Comparison of ENCODE assay signal across 33 cellular contexts in the genomic region with DNA sequence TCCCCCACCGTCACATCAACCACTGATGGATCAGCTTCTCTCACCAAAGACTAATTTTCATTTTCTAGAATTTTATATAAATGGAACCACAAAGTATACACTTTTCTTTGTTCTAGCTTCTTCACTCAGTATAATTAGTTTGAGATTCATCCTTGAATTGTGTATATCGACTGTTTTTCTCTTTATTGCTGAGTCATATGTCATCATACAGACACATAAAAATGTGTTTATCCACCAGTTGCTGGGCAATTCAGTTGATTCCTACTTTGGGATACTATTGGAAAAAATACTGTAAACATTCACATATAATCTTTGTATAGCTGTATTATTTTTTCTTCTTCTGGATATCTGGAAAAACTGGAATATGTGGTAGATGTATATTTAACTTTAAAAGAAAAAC. TPM values are rescaled to one million over a fixed set of nuclear protein-coding genes. Genes with fewer than 3 reads are reported as not detected.
"Had no signal": no experiment of that assay in that cellular context is flagged by ENCODE, and none has a peak within 500 bp of the region (broad histone marks: within the 10 kb centered on the region; RNA-seq: fewer than 3 reads in every experiment).

No MANE protein-coding gene starts in this region.

- H3K27ac Mint-ChIP-seq: activated B cell treated with CpG ODN at 0.5 μM for 24 hours; activated CD8-positive, alpha-beta T cell treated with anti-CD3 and anti-CD28 coated beads for 36 hours; activated naive CD8-positive, alpha-beta T cell; activated T-helper 17 cell treated with anti-CD3 and anti-CD28 coated beads, Interleukin-2, amount 50 U/mL, for 72 hours; dendritic cell treated with granulocyte-macrophage colony-stimulating factor and Interleukin-4, amounts not matched to agents 40 ng/mL and 50 ng/mL, for 4 days; endodermal cell; T-helper 2 cell treated with Interferon-gamma antibody and Interleukin-4, amounts not matched to agents 5 μg/mL and 100 μg/mL, for 36 hours had no signal

- DNase-seq: activated B cell treated with CpG ODN at 0.5 μM for 24 hours; activated CD4-positive, alpha-beta T cell treated with anti-CD3 and anti-CD28 coated beads for 48 hours; activated CD4-positive, alpha-beta T cell treated with anti-CD3 and anti-CD28 coated beads, Interleukin-2, amount 50 U/mL, for 1 hour; activated CD4-positive, alpha-beta T cell treated with anti-CD3 and anti-CD28 coated beads, Interleukin-2, amount 50 U/mL, for 48 hours; activated CD8-positive, alpha-beta memory T cell treated with anti-CD3 and anti-CD28 coated beads for 24 hours; activated CD8-positive, alpha-beta T cell treated with anti-CD3 and anti-CD28 coated beads for 36 hours; activated effector memory CD4-positive, alpha-beta T cell treated with Interleukin-2 at 50 U/mL for 16 hours; activated gamma-delta T cell treated with Interleukin-2 at 50 U/mL for 16 hours; activated naive CD4-positive, alpha-beta T cell treated with anti-CD3 and anti-CD28 coated beads, Interleukin-2, amount 50 U/mL, for 16 hours; activated naive CD4-positive, alpha-beta T cell treated with Interleukin-2 at 50 U/mL for 16 hours; activated T-cell treated with anti-CD3 and anti-CD28 coated beads, Interleukin-2, amount 50 U/mL, for 4 hours; amniotic stem cell; anterior cingulate cortex; brain microvascular endothelial cell; dorsolateral prefrontal cortex; effector memory CD4-positive, alpha-beta T cell; endodermal cell; foreskin keratinocyte; gastrocnemius medialis; glutamatergic neuron; heart left ventricle; T1000; WERI-Rb-1 had no signal

- H3K4me1 ChIP-seq: foreskin keratinocyte, gastrocnemius medialis, heart left ventricle had no signal

- H3K36me3 ChIP-seq: brain microvascular endothelial cell, gastrocnemius medialis, heart left ventricle, WERI-Rb-1 had no signal

- H3K9me3 Mint-ChIP-seq: activated B cell treated with CpG ODN at 0.5 μM for 24 hours; activated CD8-positive, alpha-beta T cell treated with anti-CD3 and anti-CD28 coated beads for 36 hours; central memory CD8-positive, alpha-beta T cell; dendritic cell treated with granulocyte-macrophage colony-stimulating factor and Interleukin-4, amounts not matched to agents 40 ng/mL and 50 ng/mL, for 4 days; endodermal cell; T-helper 2 cell treated with Interferon-gamma antibody and Interleukin-4, amounts not matched to agents 5 μg/mL and 100 μg/mL, for 36 hours had no signal

- H3K27me3 ChIP-seq: brain microvascular endothelial cell, dorsolateral prefrontal cortex, foreskin keratinocyte, gastrocnemius medialis, heart left ventricle had no signal

- H3K36me3 Mint-ChIP-seq: activated naive CD8-positive, alpha-beta T cell had no signal

- ATAC-seq: activated CD4-positive, CD25-positive, alpha-beta regulatory T cell treated with anti-CD3 and anti-CD28 coated beads, Interleukin-2, amount 50 U/mL, for 24 hours; activated CD8-positive, alpha-beta T cell treated with anti-CD3 and anti-CD28 coated beads for 36 hours; activated T-cell treated with anti-CD3 and anti-CD28 coated beads, Interleukin-2, amount 50 U/mL, for 4 hours; activated T-helper 17 cell treated with anti-CD3 and anti-CD28 coated beads, Interleukin-2, amount 50 U/mL, for 72 hours; esophagus mucosa; foreskin keratinocyte; gastrocnemius medialis; heart left ventricle had no signal

- H3K9me3 ChIP-seq: gastrocnemius medialis had no signal

- H3K4me3 Mint-ChIP-seq: activated B cell treated with CpG ODN at 0.5 μM for 24 hours; activated CD8-positive, alpha-beta T cell treated with anti-CD3 and anti-CD28 coated beads for 36 hours; activated naive CD8-positive, alpha-beta T cell; activated T-cell treated with anti-CD3 and anti-CD28 coated beads, Interleukin-2, amount 50 U/mL, for 4 hours; activated T-helper 17 cell treated with anti-CD3 and anti-CD28 coated beads, Interleukin-2, amount 50 U/mL, for 72 hours; central memory CD8-positive, alpha-beta T cell; dendritic cell treated with granulocyte-macrophage colony-stimulating factor and Interleukin-4, amounts not matched to agents 40 ng/mL and 50 ng/mL, for 4 days; endodermal cell; T-helper 2 cell treated with Interferon-gamma antibody and Interleukin-4, amounts not matched to agents 5 μg/mL and 100 μg/mL, for 36 hours had no signal

- H3K27me3 Mint-ChIP-seq: activated CD8-positive, alpha-beta T cell treated with anti-CD3 and anti-CD28 coated beads for 36 hours; activated naive CD8-positive, alpha-beta T cell; central memory CD8-positive, alpha-beta T cell; dendritic cell treated with granulocyte-macrophage colony-stimulating factor and Interleukin-4, amounts not matched to agents 40 ng/mL and 50 ng/mL, for 4 days had no signal

- FAIRE-seq: astrocyte, bronchial epithelial cell had no signal

- H3K27ac ChIP-seq: brain microvascular endothelial cell, coronary artery, dorsolateral prefrontal cortex, foreskin keratinocyte, gastrocnemius medialis, heart left ventricle, WERI-Rb-1 had no signal

- H3K4me3 ChIP-seq: coronary artery, dorsolateral prefrontal cortex, gastrocnemius medialis, heart left ventricle had no signal

- H3K4me1 Mint-ChIP-seq: activated B cell treated with CpG ODN at 0.5 μM for 24 hours; activated T-helper 17 cell treated with anti-CD3 and anti-CD28 coated beads, Interleukin-2, amount 50 U/mL, for 72 hours; central memory CD8-positive, alpha-beta T cell; endodermal cell had no signal

RNA-seq across cellular contexts. Expression of a gene that starts 26.6 kb away (rescaled TPM):
- total RNA-seq: activated CD8-positive, alpha-beta T cell treated with anti-CD3 and anti-CD28 coated beads for 36 hours; activated T-helper 17 cell treated with anti-CD3 and anti-CD28 coated beads, Interleukin-2, amount 50 U/mL, for 72 hours; foreskin keratinocyte had no signal
- polyA plus RNA-seq: foreskin keratinocyte had no signal
